In the genomic region with DNA sequence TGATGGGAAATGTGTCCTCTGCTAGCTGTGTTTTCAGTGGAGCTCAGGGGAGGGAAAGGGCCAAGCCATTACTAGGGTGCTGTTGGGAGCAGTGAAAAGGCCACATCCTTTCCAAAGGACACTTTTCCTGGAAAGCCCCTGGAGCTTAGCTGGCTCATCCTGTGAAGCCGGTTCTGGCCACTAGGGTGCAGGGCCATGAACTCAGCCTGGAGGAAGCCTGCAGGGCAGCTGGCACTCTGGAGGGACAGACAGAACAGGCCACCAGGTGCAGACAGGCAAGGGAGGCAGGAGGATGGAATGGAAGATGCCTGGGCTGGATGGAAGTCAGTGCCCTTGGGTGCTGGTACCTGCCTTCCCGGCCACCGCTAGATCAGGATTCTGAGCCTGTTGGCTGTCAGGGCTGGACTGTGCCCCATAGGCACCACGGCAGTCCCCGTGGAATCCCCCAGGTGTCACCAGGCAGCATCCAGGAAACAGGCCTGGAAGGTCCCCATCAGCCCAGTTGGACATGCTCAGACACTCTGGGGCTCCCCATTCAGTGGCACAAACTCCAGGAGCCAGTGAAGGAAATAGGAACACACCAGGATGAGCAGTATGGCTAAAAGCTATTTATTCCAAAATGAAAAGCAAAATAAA, we compare ENCODE assay signal across 11 cellular contexts.
A peak's percentile ranks its signal among the peaks of the same experiment; 100 is the strongest.
DNase-seq lines count a peak whose midpoint lies in the region; ATAC-seq and TF ChIP-seq lines count a peak whose summit lies in the region.
"Had no signal": no experiment of that assay in that cellular context is flagged by ENCODE, and none has a peak within 500 bp of the region (broad histone marks: within the 10 kb centered on the region; RNA-seq: fewer than 3 reads in every experiment).

No MANE protein-coding gene starts in this region.

- TF ChIP-seq CTCF in endothelial cell (IDR thresholded peaks at IDR 0.05; ENCODE audit: unreplicated experiment): peak; percentile 55
- TF ChIP-seq CTCF in stomach (IDR thresholded peaks at IDR 0.05): peak in 4 of 7 experiments; percentile 7 to 28 (median 15)
- TF ChIP-seq CTCF in tibial artery (IDR thresholded peaks at IDR 0.05): peak in 1 of 2 experiments; percentile 11

- peaks cover 2% of the 10 kb centered on the region for H3K9me3 Mint-ChIP-seq in activated CD4-positive, alpha-beta memory T cell treated with anti-CD3 and anti-CD28 coated beads for 36 hours
- H3K9me3 Mint-ChIP-seq in activated CD4-positive, alpha-beta memory T cell treated with anti-CD3 and anti-CD28 coated beads, Interleukin-2, amount 10 ng/mL, durations not matched to agents 7 days and 5 days: no peaks in the 10 kb centered on the region
- no peaks in the 10 kb centered on the region for H3K9me3 Mint-ChIP-seq in endothelial cell (ENCODE audit: unreplicated experiment)
- H3K9me3 Mint-ChIP-seq: CD4-positive, alpha-beta T cell had no signal

- intact Hi-C loops in activated CD4-positive, alpha-beta memory T cell treated with anti-CD3 and anti-CD28 coated beads for 36 hours (cut with micrococcal nuclease): no loop called here
- intact Hi-C loops in stomach (cut with DNase I; ENCODE audit: low total_unique reads) (no loop called here), tibial artery (cut with DNase I; ENCODE audit: low total_unique reads) (no loop called here)

- 50 to 85% (median 75%) methylated on average over 1 to 5 of the region's 5 CpGs for WGBS in stomach, 5 donors

- H3K4me3 Mint-ChIP-seq in activated CD4-positive, alpha-beta memory T cell treated with anti-CD3 and anti-CD28 coated beads for 36 hours: no peak overlapping the region
- no peak overlapping the region for H3K4me3 Mint-ChIP-seq in activated CD4-positive, alpha-beta memory T cell treated with anti-CD3 and anti-CD28 coated beads, Interleukin-2, amount 10 ng/mL, durations not matched to agents 7 days and 5 days
- H3K4me3 Mint-ChIP-seq in endothelial cell (ENCODE audit: unreplicated experiment): no peak overlapping the region
- H3K4me3 Mint-ChIP-seq: CD4-positive, alpha-beta T cell had no signal

- no peaks in the 10 kb centered on the region for H3K4me1 Mint-ChIP-seq in activated CD4-positive, alpha-beta memory T cell treated with anti-CD3 and anti-CD28 coated beads for 36 hours (ENCODE audit: low read depth)
- no peaks in the 10 kb centered on the region for H3K4me1 Mint-ChIP-seq in activated CD4-positive, alpha-beta memory T cell treated with anti-CD3 and anti-CD28 coated beads, Interleukin-2, amount 10 ng/mL, durations not matched to agents 7 days and 5 days
- no peaks in the 10 kb centered on the region for H3K4me1 Mint-ChIP-seq in endothelial cell (ENCODE audit: unreplicated experiment)

- no peaks in the 10 kb centered on the region for H3K36me3 ChIP-seq in stomach
- no peaks in the 10 kb centered on the region for H3K36me3 ChIP-seq in tibial artery
- H3K36me3 ChIP-seq: sigmoid colon, upper lobe of left lung had no signal

- peaks cover 2% of the 10 kb centered on the region for H3K27me3 Mint-ChIP-seq in activated CD4-positive, alpha-beta memory T cell treated with anti-CD3 and anti-CD28 coated beads for 36 hours
- H3K27me3 Mint-ChIP-seq in activated CD4-positive, alpha-beta memory T cell treated with anti-CD3 and anti-CD28 coated beads, Interleukin-2, amount 10 ng/mL, durations not matched to agents 7 days and 5 days: peaks cover 5% of the 10 kb centered on the region
- H3K27me3 Mint-ChIP-seq in endothelial cell (ENCODE audit: unreplicated experiment): no peaks in the 10 kb centered on the region

- POLR2A ChIA-PET in activated CD4-positive, alpha-beta memory T cell treated with anti-CD3 and anti-CD28 coated beads for 36 hours (lab: Charles Lee): no interaction called here
- POLR2A ChIA-PET in activated CD4-positive, alpha-beta memory T cell treated with anti-CD3 and anti-CD28 coated beads, Interleukin-2, amount 10 ng/mL, durations not matched to agents 7 days and 5 days (lab: Charles Lee): no interaction called here

- no peaks in the 10 kb centered on the region for H3K36me3 Mint-ChIP-seq in activated CD4-positive, alpha-beta memory T cell treated with anti-CD3 and anti-CD28 coated beads for 36 hours
- H3K36me3 Mint-ChIP-seq in activated CD4-positive, alpha-beta memory T cell treated with anti-CD3 and anti-CD28 coated beads, Interleukin-2, amount 10 ng/mL, durations not matched to agents 7 days and 5 days (ENCODE audit: low read depth): no peaks in the 10 kb centered on the region
- H3K36me3 Mint-ChIP-seq in endothelial cell (ENCODE audit: low read depth, unreplicated experiment): peaks cover 4% of the 10 kb centered on the region

- H3K9me3 ChIP-seq in stomach (peaks cover 0 to 5% (median 2%) of the 10 kb centered on the region in 4 donors), tibial artery (peaks cover 0 to 4% (median 0%) of the 10 kb centered on the region in 3 donors)

- H3K27me3 ChIP-seq in stomach (no peaks in the 10 kb centered on the region), tibial artery (no peaks in the 10 kb centered on the region)
- H3K27me3 ChIP-seq: sigmoid colon, upper lobe of left lung had no signal

- H3K27ac Mint-ChIP-seq in activated CD4-positive, alpha-beta memory T cell treated with anti-CD3 and anti-CD28 coated beads for 36 hours: no peak overlapping the region
- H3K27ac Mint-ChIP-seq in activated CD4-positive, alpha-beta memory T cell treated with anti-CD3 and anti-CD28 coated beads, Interleukin-2, amount 10 ng/mL, durations not matched to agents 7 days and 5 days: no peak overlapping the region
- no peak overlapping the region for H3K27ac Mint-ChIP-seq in endothelial cell (ENCODE audit: unreplicated experiment)
- H3K27ac Mint-ChIP-seq: CD4-positive, alpha-beta T cell had no signal

- no peak overlapping the region for H3K27ac ChIP-seq in stomach
- no peak overlapping the region for H3K27ac ChIP-seq in tibial artery
- H3K27ac ChIP-seq: sigmoid colon, upper lobe of left lung had no signal

- TF ChIP-seq EP300 in stomach (IDR thresholded peaks at IDR 0.05): no peak

- TF ChIP-seq POLR2A in stomach (IDR thresholded peaks at IDR 0.05): no peak

- CTCF ChIA-PET in activated CD4-positive, alpha-beta memory T cell treated with anti-CD3 and anti-CD28 coated beads for 36 hours (lab: Charles Lee): interaction anchor here (0.6 to 1.1 kb wide), 4 partner anchors 12 to 614 kb away, joined by 3 to 4 read pairs (median 4); no protein-coding TSS in a partner anchor
- CTCF ChIA-PET in activated CD4-positive, alpha-beta memory T cell treated with anti-CD3 and anti-CD28 coated beads, Interleukin-2, amount 10 ng/mL, durations not matched to agents 7 days and 5 days (lab: Charles Lee): interaction anchor here (1.5 kb wide), 1 partner anchor 65 kb away, joined by 4 read pairs; no protein-coding TSS in a partner anchor

- H3K4me1 ChIP-seq in stomach (peaks cover 0 to 5% (median 0%) of the 10 kb centered on the region in 4 donors), tibial artery (no peaks in the 10 kb centered on the region)
- H3K4me1 ChIP-seq: sigmoid colon, upper lobe of left lung had no signal

- no peak for ATAC-seq in HG03025 (IDR thresholded peaks at IDR 0.05; ENCODE audit: low FRiP score, unreplicated experiment)

- DNase-seq in activated CD4-positive, alpha-beta memory T cell treated with anti-CD3 and anti-CD28 coated beads for 36 hours: peak; percentile 15
- no peak for DNase-seq in activated CD4-positive, alpha-beta memory T cell treated with anti-CD3 and anti-CD28 coated beads, Interleukin-2, amount 10 ng/mL, durations not matched to agents 7 days and 5 days
- DNase-seq in NCI-H82 (lab: John Stamatoyannopoulos, UW) (peak; percentile 67), endothelial cell (ENCODE audit: low spot score) (peak; percentile 55), stomach (peak; percentile 42), NCI-H1417 (lab: John Stamatoyannopoulos, UW) (no peak), tibial artery (no peak)
- DNase-seq: CD4-positive, alpha-beta T cell; sigmoid colon; upper lobe of left lung had no signal

- H3K4me3 ChIP-seq in stomach (no peak overlapping the region), tibial artery (no peak overlapping the region)
- H3K4me3 ChIP-seq: sigmoid colon, upper lobe of left lung had no signal

Comparison
In these comparisons a context has a peak if more than half of its experiments do, and no peak if none do; other contexts are left out.
1. DNase-seq: peak in activated CD4-positive, alpha-beta memory T cell treated with anti-CD3 and anti-CD28 coated beads for 36 hours (single experiment), NCI-H82 (single experiment), endothelial cell (single experiment) and stomach (single experiment); none in activated CD4-positive, alpha-beta memory T cell treated with anti-CD3 and anti-CD28 coated beads, Interleukin-2, amount 10 ng/mL, durations not matched to agents 7 days and 5 days (single experiment), NCI-H1417 (0 of 3) and tibial artery (0 of 2).